8 cellular contexts compared by ENCODE assay signal in genomic region chr7:11373546-11374142, GRCh38.
A peak's percentile ranks its signal among the peaks of the same experiment; 100 is the strongest.
DNase-seq lines count a peak whose midpoint lies in the region; ATAC-seq, FAIRE-seq and TF ChIP-seq lines count a peak whose summit lies in the region.

No MANE protein-coding gene starts in this region.

- no peaks in the 10 kb centered on the region for H3K4me1 ChIP-seq in suprapubic skin

- no peaks in the 10 kb centered on the region for H3K27me3 Mint-ChIP-seq in activated T-cell treated with anti-CD3 and anti-CD28 coated beads, Interleukin-2, amount 50 U/mL, for 4 hours (ENCODE audit: low read depth)

- H3K4me3 Mint-ChIP-seq in activated T-cell treated with anti-CD3 and anti-CD28 coated beads, Interleukin-2, amount 50 U/mL, for 4 hours: no peak overlapping the region

- DNase-seq in NCI-H82 (lab: John Stamatoyannopoulos, UW) (peak; percentile 63), NCI-H82 treated with DMSO at 0.1 percent for 48 hours (lab: John Stamatoyannopoulos, UW; ENCODE audit: unreplicated experiment) (no peak), NCI-H1694 (lab: John Stamatoyannopoulos, UW) (peak; percentile 47), bronchial epithelial cell (ENCODE audit: low read depth) (peak; percentile 35), renal cortical epithelial cell (ENCODE audit: low read depth) (peak; percentile 44), suprapubic skin (ENCODE audit: low spot score in 2 of 2) (no peak), GM19240 (ENCODE audit: insufficient read length, low spot score) (no peak)
- no peak for DNase-seq in activated T-cell treated with anti-CD3 and anti-CD28 coated beads, Interleukin-2, amount 50 U/mL, for 4 hours

- no peak for ATAC-seq in activated T-cell treated with anti-CD3 and anti-CD28 coated beads, Interleukin-2, amount 50 U/mL, for 4 hours

- no peak for TF ChIP-seq POLR2A in suprapubic skin (IDR thresholded peaks at IDR 0.05)

- TF ChIP-seq EP300 in suprapubic skin (IDR thresholded peaks at IDR 0.05): no peak

- H3K27me3 ChIP-seq in bronchial epithelial cell (ENCODE audit: control insufficient read depth, insufficient read depth, low read length) (no peaks in the 10 kb centered on the region), suprapubic skin (no peaks in the 10 kb centered on the region)

- H3K4me1 Mint-ChIP-seq in activated T-cell treated with anti-CD3 and anti-CD28 coated beads, Interleukin-2, amount 50 U/mL, for 4 hours (ENCODE audit: low read depth): no peaks in the 10 kb centered on the region

- no peak for FAIRE-seq in bronchial epithelial cell (lab: Jason Lieb, UNC)

- H3K9me3 Mint-ChIP-seq in activated T-cell treated with anti-CD3 and anti-CD28 coated beads, Interleukin-2, amount 50 U/mL, for 4 hours: no peaks in the 10 kb centered on the region

- H3K4me3 ChIP-seq in bronchial epithelial cell (ENCODE audit: low read depth, low read length) (no peak overlapping the region), suprapubic skin (no peak overlapping the region)

- no peaks in the 10 kb centered on the region for H3K9me3 ChIP-seq in suprapubic skin

- H3K27ac ChIP-seq in suprapubic skin: no peak overlapping the region

- H3K36me3 ChIP-seq in bronchial epithelial cell (ENCODE audit: control insufficient read depth, insufficient read depth, low read length): no peaks in the 10 kb centered on the region
- H3K36me3 ChIP-seq in suprapubic skin: no peaks in the 10 kb centered on the region

- 78% methylated on average over 2 of the region's 2 CpGs for WGBS in suprapubic skin

- no peaks in the 10 kb centered on the region for H3K36me3 Mint-ChIP-seq in activated T-cell treated with anti-CD3 and anti-CD28 coated beads, Interleukin-2, amount 50 U/mL, for 4 hours (ENCODE audit: insufficient read depth)

- TF ChIP-seq CTCF in bronchial epithelial cell (IDR thresholded peaks at IDR 0.05; ENCODE audit: insufficient read depth, low read length, severe bottlenecking) (peak; percentile 40), suprapubic skin (IDR thresholded peaks at IDR 0.05) (peak in 1 of 2 donors; percentile 15)

Comparison
In these comparisons a context has a peak if more than half of its experiments do, and no peak if none do; other contexts are left out.
1. DNase-seq: peak in NCI-H82 (single experiment), NCI-H1694 (single experiment), bronchial epithelial cell (single experiment) and renal cortical epithelial cell (single experiment); none in NCI-H82 treated with DMSO at 0.1 percent for 48 hours (single experiment), activated T-cell treated with anti-CD3 and anti-CD28 coated beads, Interleukin-2, amount 50 U/mL, for 4 hours (single experiment), suprapubic skin (0 of 2) and GM19240 (single experiment).